8 cellular contexts compared by ENCODE assay signal in genomic region chr15:78930577-78931388, GRCh38. TPM values are rescaled to one million over a fixed set of nuclear protein-coding genes. Genes with fewer than 3 reads are reported as not detected.
DNase-seq lines count a peak whose midpoint lies in the region; ATAC-seq, FAIRE-seq and TF ChIP-seq lines count a peak whose summit lies in the region.

No MANE protein-coding gene starts in this region.

- no peak for TF ChIP-seq RAD21 in A549 (conservative IDR thresholded peaks at IDR 0.05 in 1 of 2, IDR thresholded peaks at IDR 0.05 in 1 of 2)

- DNase-seq in A549 (ENCODE audit: low read depth in 1 of 2, low spot score in 1 of 2) (peak; percentile 68 to 82), ascending aorta (ENCODE audit: low spot score in 2 of 2) (no peak), left lobe of liver (ENCODE audit: low spot score) (peak; percentile 77), HuH-7.5 (ENCODE audit: low spot score) (no peak), testis (no peak), NAMALWA (ENCODE audit: low spot score) (no peak)

- ATAC-seq in A549, result peak; percentile 57 to 73
- peak; percentile 82 for ATAC-seq in left lobe of liver
- ATAC-seq in HG02759 (IDR thresholded peaks at IDR 0.05; ENCODE audit: unreplicated experiment), result no peak

- H3K4me2 ChIP-seq in A549, result peak overlapping the region; percentile 50

- FAIRE-seq in A549 (lab: Jason Lieb, UNC), result peak; percentile 68

- TF ChIP-seq CTCF in A549 (IDR thresholded peaks at IDR 0.05) (no peak), HEK293 (tag by site-specific recombination; IDR thresholded peaks at IDR 0.05) (no peak), ascending aorta (IDR thresholded peaks at IDR 0.05) (no peak), testis (IDR thresholded peaks at IDR 0.05) (no peak)

- H3K9me3 ChIP-seq in A549 (no peaks in the 10 kb centered on the region), HEK293 (ENCODE audit: control insufficient read depth, insufficient read depth, low read depth, low read length) (no peaks in the 10 kb centered on the region), ascending aorta (no peaks in the 10 kb centered on the region), testis (no peaks in the 10 kb centered on the region)

- peak overlapping the region; percentile 58 to 84; a peak in 5 of 6 replicates for H3K27ac ChIP-seq in A549
- H3K27ac ChIP-seq in HEK293 (ENCODE audit: extremely low read depth, low read depth, low read length), result no peak overlapping the region
- peak overlapping the region; percentile 44 to 47 for H3K27ac ChIP-seq in ascending aorta
- no peak overlapping the region for H3K27ac ChIP-seq in testis

- H3K4me1 ChIP-seq in A549 (peaks cover 17% of the 10 kb centered on the region), HEK293 (ENCODE audit: control insufficient read depth, insufficient read depth, low read length) (no peaks in the 10 kb centered on the region; the same call in 1 of the 2 replicates), ascending aorta (peaks cover 3 to 15% of the 10 kb centered on the region in 2 donors), testis (peaks cover 11% of the 10 kb centered on the region)

- no peaks in the 10 kb centered on the region for H3K27me3 ChIP-seq in ascending aorta
- H3K27me3 ChIP-seq in testis, result no peaks in the 10 kb centered on the region

- no peak for TF ChIP-seq EP300 in A549 (IDR thresholded peaks at IDR 0.05)

- peaks cover 0 to 55% of the 10 kb centered on the region in 2 experiments; a peak in 1 of 3 replicates for H3K36me3 ChIP-seq in HEK293 (ENCODE audit: control insufficient read depth in 2 of 2, insufficient read depth in 1 of 2, low read length in 2 of 2)
- H3K36me3 ChIP-seq in ascending aorta, result peaks cover 11 to 24% of the 10 kb centered on the region in 2 donors
- no peaks in the 10 kb centered on the region for H3K36me3 ChIP-seq in testis (ENCODE audit: low read depth, missing control alignments)

- intact Hi-C loops in ascending aorta (cut with DNase I) (no loop called here), testis (cut with DNase I; ENCODE audit: low total_unique reads) (no loop called here)

- no peak overlapping the region for H3K4me3 ChIP-seq in A549
- H3K4me3 ChIP-seq in HEK293 (ENCODE audit: low read depth, low read length), result no peak overlapping the region
- no peak overlapping the region for H3K4me3 ChIP-seq in ascending aorta
- H3K4me3 ChIP-seq in testis, result no peak overlapping the region

- POLR2A ChIA-PET in A549 (lab: Yijun Ruan, JAX), result interaction anchor here (1.2 kb wide), 1 partner anchor 57 kb away, joined by 3 read pairs; no protein-coding TSS in a partner anchor
- POLR2A ChIA-PET in HEK293 (lab: Yijun Ruan, JAX), result no interaction called here

- WGBS in A549 (ENCODE audit: missing lambda C conversion rate), result 52% methylated on average over 11 of the region's 11 CpGs
- WGBS in testis, 2 donors, result 73 to 78% methylated on average over 10 to 11 of the region's 11 CpGs

- TF ChIP-seq POLR2A in A549 (IDR thresholded peaks at IDR 0.05; ENCODE audit: low read length) (no peak), testis (IDR thresholded peaks at IDR 0.05) (no peak)

- CTCF ChIA-PET in A549 (lab: Yijun Ruan, JAX), result interaction anchor here (0.7 to 7.9 kb wide), 10 partner anchors 9 to 253 kb away, joined by 3 to 58 read pairs (median 4); no protein-coding TSS in a partner anchor
- CTCF ChIA-PET in HEK293 (lab: Yijun Ruan, JAX), result interaction anchor here (0.6 to 1.2 kb wide), 5 partner anchors 10 to 484 kb away, joined by 3 to 5 read pairs (median 3); no protein-coding TSS in a partner anchor

TF ChIP-seq in A549, 52 proteins besides CTCF, POLR2A, EP300 and RAD21:
- peak; percentile 3; the same call in 1 of the 2 replicates for TF ChIP-seq HOXB13 (CRISPR knock-in tag; IDR thresholded peaks at IDR 0.05; ENCODE audit: low read depth)
- peak; percentile 85 for TF ChIP-seq GATA3 (IDR thresholded peaks at IDR 0.05; ENCODE audit: borderline replicate concordance)
- TF ChIP-seq MAX (IDR thresholded peaks at IDR 0.05), result peak; percentile 41; the same call in 1 of the 2 replicates
- no peak for TF ChIP-seq BHLHE40 (IDR thresholded peaks at IDR 0.05; ENCODE audit: low read depth, low read length)
- TF ChIP-seq FOSL2 (IDR thresholded peaks at IDR 0.05), result no peak
- no peak for TF ChIP-seq FOSL2 (CRISPR knock-in tag; IDR thresholded peaks at IDR 0.05)
- no peak for TF ChIP-seq CHD2 (IDR thresholded peaks at IDR 0.05; ENCODE audit: low read length, partially characterized antibody)
- TF ChIP-seq CBX8 (IDR thresholded peaks at IDR 0.05), result no peak
- TF ChIP-seq ESRRA (IDR thresholded peaks at IDR 0.05; ENCODE audit: borderline replicate concordance, low read length), result no peak
- peak in 1 of 2 experiments; percentile 31; a peak in 1 of 4 replicates for TF ChIP-seq CEBPB (IDR thresholded peaks at IDR 0.05)
- TF ChIP-seq ZFP36 (IDR thresholded peaks at IDR 0.05; ENCODE audit: borderline replicate concordance, partially characterized antibody), result no peak

TF ChIP-seq in HEK293, 187 proteins besides CTCF, POLR2A, EP300 and RAD21 (continues in another document):
- no peak for TF ChIP-seq ZBTB44 (tag by site-specific recombination; IDR thresholded peaks at IDR 0.05)
- TF ChIP-seq ZBTB17 (tag by site-specific recombination; IDR thresholded peaks at IDR 0.05), result 0 out of 2 replicates have a peak, but pooled peaks have one; percentile 16
- TF ChIP-seq SP7 (tag by site-specific recombination; IDR thresholded peaks at IDR 0.05), result no peak
- no peak for TF ChIP-seq HIC1 (tag by site-specific recombination; IDR thresholded peaks at IDR 0.05)
- TF ChIP-seq PATZ1 (tag by site-specific recombination; IDR thresholded peaks at IDR 0.05), result no peak
- TF ChIP-seq KLF8 (tag by site-specific recombination; IDR thresholded peaks at IDR 0.05), result no peak

RNA-seq across cellular contexts. Expression of gene CTSH, which starts 14.1 kb away (rescaled TPM):
- 33.3 and 33.4 TPM in 2 replicates for polyA plus RNA-seq in A549 (2011; rRNA removed)
- 24.2 and 24.3 TPM in 2 replicates for polyA plus RNA-seq in A549 (2012; cell fraction: cytosol; rRNA removed)
- polyA plus RNA-seq in A549 (2012; cell fraction: nucleus; rRNA removed), result 20.3 and 29.3 TPM in 2 replicates
- polyA plus RNA-seq in A549 (2017; fragmentation: RNase III; extraction: RNeasy Plus Mini Kit Qiagen cat#74134 plus additional on column Dnase treatment), result 25.2 to 36.2 TPM (median 32.8 TPM) in 3 replicates
- polyA minus RNA-seq in A549 (2011; rRNA and poly(A)+ RNA removed), result 16.9 and 20.6 TPM in 2 replicates
- 112 TPM for total RNA-seq in ascending aorta
- 38.5 TPM for total RNA-seq in left lobe of liver
- total RNA-seq in testis, result 10 to 100 TPM; 44.3 to 45.6 TPM
- 152 TPM for polyA plus RNA-seq in testis (ENCODE audit: insufficient read depth, low read depth, low replicate concordance)

RNA-seq across cellular contexts. Expression of gene MORF4L1, which starts 58.1 kb away (rescaled TPM):
- 491 and 498 TPM in 2 replicates for polyA plus RNA-seq in A549 (2011; rRNA removed)
- polyA plus RNA-seq in A549 (2012; cell fraction: cytosol; rRNA removed), result 148 and 172 TPM in 2 replicates
- polyA plus RNA-seq in A549 (2012; cell fraction: nucleus; rRNA removed), result 41.3 and 63.7 TPM in 2 replicates
- polyA plus RNA-seq in A549 (2017; fragmentation: RNase III; extraction: RNeasy Plus Mini Kit Qiagen cat#74134 plus additional on column Dnase treatment), result 914 to 927 TPM (median 924 TPM) in 3 replicates
- 61.8 and 62.4 TPM in 2 replicates for polyA minus RNA-seq in A549 (2011; rRNA and poly(A)+ RNA removed)
- total RNA-seq in ascending aorta, result 108 TPM
- 96.5 TPM for total RNA-seq in left lobe of liver
- 100 to 1,000 TPM; 413 to 414 TPM for total RNA-seq in testis
- polyA plus RNA-seq in testis (ENCODE audit: insufficient read depth, low read depth, low replicate concordance), result 1,132 TPM

Comparison
In these comparisons a context has a peak if more than half of its experiments do, and no peak if none do; other contexts are left out.
1. DNase-seq: peak in A549 (2 of 2) and left lobe of liver (single experiment); none in ascending aorta (0 of 2), HuH-7.5 (single experiment), testis (single experiment) and NAMALWA (single experiment).
2. H3K27ac ChIP-seq: peak in A549 (2 of 2) and ascending aorta (2 of 2); none in HEK293 (single experiment) and testis (0 of 2).